In the genomic region with DNA sequence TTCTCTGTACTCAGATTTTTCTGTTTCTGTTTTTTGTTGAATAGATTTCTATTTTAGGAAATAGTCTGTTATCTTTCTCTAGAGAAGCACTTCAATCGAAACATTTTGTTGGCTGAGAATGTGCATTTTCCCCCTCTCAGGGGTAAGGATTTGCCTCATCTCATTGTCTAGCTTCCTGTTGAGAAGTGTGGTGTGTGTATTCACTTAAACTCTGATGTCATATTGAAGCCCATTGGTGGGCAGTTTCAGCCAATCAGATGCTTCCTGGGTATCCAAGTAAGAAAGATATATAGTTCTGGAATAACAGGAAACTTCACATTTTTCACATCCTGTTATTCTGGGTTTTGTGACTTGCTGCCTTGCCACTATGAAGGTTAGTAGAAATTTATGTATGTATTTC, we compare ENCODE assay signal across 8 cellular contexts.
A peak's percentile ranks its signal among the peaks of the same experiment; 100 is the strongest.
DNase-seq lines count a peak whose midpoint lies in the region; ATAC-seq, FAIRE-seq and TF ChIP-seq lines count a peak whose summit lies in the region.

No MANE protein-coding gene starts in this region.

- H3K27me3 Mint-ChIP-seq in brain: no peaks in the 10 kb centered on the region
- H3K27me3 Mint-ChIP-seq in CD14-positive monocyte (ENCODE audit: low read depth in 3 of 3): peaks cover 0 to 3% (median 0%) of the 10 kb centered on the region in 3 donors

- FAIRE-seq in H54 (lab: Jason Lieb, UNC): peak; percentile 86

- H3K9me3 ChIP-seq in lower lobe of right lung (no peaks in the 10 kb centered on the region), suprapubic skin (no peaks in the 10 kb centered on the region)

- H3K4me3 ChIP-seq in LNCaP clone FGC (ENCODE audit: low read depth, low read length) (no peak overlapping the region), lower lobe of right lung (peak overlapping the region; percentile 10), suprapubic skin (no peak overlapping the region)

- peak overlapping the region; percentile 40 to 78 (median 70) for H3K4me3 Mint-ChIP-seq in brain
- no peak overlapping the region for H3K4me3 Mint-ChIP-seq in CD14-positive monocyte

- H3K27ac Mint-ChIP-seq in brain (peak overlapping the region; percentile 64 to 93 (median 88)), CD14-positive monocyte (no peak overlapping the region)

- peaks cover 39% of the 10 kb centered on the region for H3K4me1 ChIP-seq in lower lobe of right lung
- H3K4me1 ChIP-seq in suprapubic skin: peaks cover 35% of the 10 kb centered on the region

- DNase-seq in NCI-H82 (lab: John Stamatoyannopoulos, UW) (peak; percentile 15), NCI-H82 treated with DMSO at 0.1 percent for 48 hours (lab: John Stamatoyannopoulos, UW; ENCODE audit: unreplicated experiment) (no peak), H54 (ENCODE audit: insufficient read length, low spot score) (peak; percentile 51), LNCaP clone FGC (ENCODE audit: low read depth) (peak; percentile 37), lower lobe of right lung (no peak), CD14-positive monocyte (ENCODE audit: low spot score) (no peak), suprapubic skin (ENCODE audit: low spot score in 2 of 2) (no peak)

- H3K36me3 ChIP-seq in lower lobe of right lung (peaks cover 5% of the 10 kb centered on the region), suprapubic skin (peaks cover 5% of the 10 kb centered on the region)

- H3K4me1 Mint-ChIP-seq in brain: peaks cover 81% of the 10 kb centered on the region
- H3K4me1 Mint-ChIP-seq in CD14-positive monocyte: peaks cover 40% of the 10 kb centered on the region

- H3K9me3 Mint-ChIP-seq in brain: peaks cover 0 to 7% (median 3%) of the 10 kb centered on the region in 5 experiments
- H3K9me3 Mint-ChIP-seq in CD14-positive monocyte: peaks cover 2 to 12% (median 6%) of the 10 kb centered on the region in 7 donors

- H3K27ac ChIP-seq in lower lobe of right lung: peak overlapping the region; percentile 32
- no peak overlapping the region for H3K27ac ChIP-seq in suprapubic skin

- 50% methylated on average over 1 of the region's 1 CpG for WGBS in suprapubic skin

- H3K27me3 ChIP-seq in lower lobe of right lung (ENCODE audit: low read depth) (no peaks in the 10 kb centered on the region), suprapubic skin (no peaks in the 10 kb centered on the region)

- TF ChIP-seq EP300 in suprapubic skin (IDR thresholded peaks at IDR 0.05): no peak

- TF ChIP-seq POLR2A in H54 (IDR thresholded peaks at IDR 0.05; ENCODE audit: low read depth, low read length) (no peak), suprapubic skin (IDR thresholded peaks at IDR 0.05) (no peak)

- TF ChIP-seq CTCF in LNCaP clone FGC (IDR thresholded peaks at IDR 0.05; ENCODE audit: control insufficient read depth, extremely low read depth, insufficient read depth) (no peak), brain (conservative IDR thresholded peaks at IDR 0.05) (no peak), lower lobe of right lung (IDR thresholded peaks at IDR 0.05) (no peak), CD14-positive monocyte (IDR thresholded peaks at IDR 0.05) (no peak), suprapubic skin (IDR thresholded peaks at IDR 0.05) (no peak)

- H3K36me3 Mint-ChIP-seq in brain (peaks cover 47% of the 10 kb centered on the region), CD14-positive monocyte (peaks cover 36 to 41% of the 10 kb centered on the region in 2 donors)

- ATAC-seq in lower lobe of right lung: peak in 1 of 2 donors; percentile 73

- intact Hi-C loops in lower lobe of right lung (cut with DNase I) (no loop called here), CD14-positive monocyte (cut with micrococcal nuclease) (no loop called here)

Comparison
In these comparisons a context has a peak if more than half of its experiments do, and no peak if none do; other contexts are left out.
1. DNase-seq: peak in NCI-H82 (single experiment), H54 (single experiment) and LNCaP clone FGC (single experiment); none in NCI-H82 treated with DMSO at 0.1 percent for 48 hours (single experiment), lower lobe of right lung (single experiment), CD14-positive monocyte (single experiment) and suprapubic skin (0 of 2).
2. H3K27ac Mint-ChIP-seq: peak in brain (5 of 5); none in CD14-positive monocyte (0 of 7).
3. H3K4me3 Mint-ChIP-seq: peak in brain (5 of 5); none in CD14-positive monocyte (0 of 2).